8 cellular contexts compared by ENCODE assay signal in genomic region chrX:118420462-118420861, GRCh38.
DNase-seq lines count a peak whose midpoint lies in the region; ATAC-seq and TF ChIP-seq lines count a peak whose summit lies in the region.
"Had no signal": no experiment of that assay in that cellular context is flagged by ENCODE, and none has a peak within 500 bp of the region (broad histone marks: within the 10 kb centered on the region; RNA-seq: fewer than 3 reads in every experiment).

No MANE protein-coding gene starts in this region.

- H3K27me3 ChIP-seq in prostate gland (replicated peaks; ENCODE audit: insufficient read depth): no peaks in the 10 kb centered on the region

- WGBS in prostate gland: 19% methylated on average over 5 of the region's 5 CpGs

- no peak for TF ChIP-seq CTCF in prostate gland (IDR thresholded peaks at IDR 0.05)

- peak; percentile 4 for DNase-seq in GM19238 (ENCODE audit: insufficient read length, low spot score)
- no peak for DNase-seq in caudate nucleus (lab: John Stamatoyannopoulos, UW)
- DNase-seq in prostate gland (ENCODE audit: low spot score): peak; percentile 5
- no peak for DNase-seq in occipital lobe (lab: John Stamatoyannopoulos, UW)
- DNase-seq in HK-2 (ENCODE audit: unreplicated experiment): no peak
- no peak for DNase-seq in stimulated activated naive CD4-positive, alpha-beta T cell treated with Interleukin-2 at 50 U/mL for 16 hours (lab: John Stamatoyannopoulos, UW)

- intact Hi-C loops in prostate gland (cut with DNase I): no loop called here

- peak; percentile 63 for ATAC-seq in HG03159 (IDR thresholded peaks at IDR 0.05; ENCODE audit: unreplicated experiment)

- no peak for TF ChIP-seq POLR2A in prostate gland (IDR thresholded peaks at IDR 0.05)

- H3K9me3 ChIP-seq in prostate gland: no peaks in the 10 kb centered on the region
- H3K9me3 ChIP-seq: thoracic aorta had no signal

- H3K27ac ChIP-seq in caudate nucleus (ENCODE audit: low read depth, low read length) (peak overlapping the region; percentile 1), prostate gland (peak overlapping the region in 1 of 2 donors; percentile 19)
- H3K27ac ChIP-seq: thoracic aorta had no signal

- H3K4me1 ChIP-seq in prostate gland (replicated peaks): no peaks in the 10 kb centered on the region

- no peaks in the 10 kb centered on the region for H3K36me3 ChIP-seq in prostate gland
- H3K36me3 ChIP-seq: thoracic aorta had no signal

- H3K4me3 ChIP-seq in prostate gland: no peak overlapping the region
- H3K4me3 ChIP-seq: thoracic aorta had no signal

Comparison
In these comparisons a context has a peak if more than half of its experiments do, and no peak if none do; other contexts are left out.
1. DNase-seq: peak in GM19238 (single experiment) and prostate gland (single experiment); none in caudate nucleus (0 of 61), occipital lobe (single experiment), HK-2 (single experiment) and stimulated activated naive CD4-positive, alpha-beta T cell treated with Interleukin-2 at 50 U/mL for 16 hours (single experiment).